21 cellular contexts compared by ENCODE assay signal in the genomic region with DNA sequence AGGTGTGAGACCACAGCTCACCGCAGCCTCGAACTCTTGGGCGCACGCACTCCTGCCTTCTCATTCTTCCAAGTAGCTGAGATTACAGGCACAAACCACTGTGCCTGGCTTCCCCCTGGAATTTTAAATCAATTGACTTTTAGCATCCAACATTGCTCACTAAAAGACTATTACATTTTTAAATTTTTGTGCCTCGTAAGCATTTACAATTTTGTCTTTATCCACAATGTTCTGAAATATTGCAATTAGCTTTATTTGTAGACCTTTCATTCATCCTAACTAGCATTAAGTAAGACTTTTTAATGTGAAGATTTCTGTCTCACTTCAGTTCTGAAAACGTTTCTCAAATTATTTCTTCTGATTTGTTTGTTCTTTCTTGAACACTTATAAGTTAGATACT.
DNase-seq lines count a peak whose midpoint lies in the region; ATAC-seq, FAIRE-seq and TF ChIP-seq lines count a peak whose summit lies in the region.
"Had no signal": no experiment of that assay in that cellular context is flagged by ENCODE, and none has a peak within 500 bp of the region (broad histone marks: within the 10 kb centered on the region; RNA-seq: fewer than 3 reads in every experiment).

No MANE protein-coding gene starts in this region.

- BruUV-seq in HCT116 (replicated peaks; lab: Mats Ljungman, UMichigan) = no TSS peak
- BruUV-seq in K562 (replicated peaks; lab: Mats Ljungman, UMichigan) = no TSS peak

- no peak overlapping the region for H4K8ac ChIP-seq in mesendoderm (ENCODE audit: low read depth, low read length)

- H4K5ac ChIP-seq in mesendoderm (ENCODE audit: low read length) = no peak overlapping the region

- H3K9me1 ChIP-seq in K562 (ENCODE audit: control insufficient read depth, insufficient read depth, low read length) = no peaks in the 10 kb centered on the region

- intact Hi-C loops in HCT116 (cut with micrococcal nuclease) = loop anchor here (1.0 to 10.0 kb wide), 5 partner anchors 115 to 1013 kb away; partner anchors contain the start of genes GLMN and RPAP2
- intact Hi-C loops in K562 (cut with micrococcal nuclease) = loop anchor here (1.0 to 5.0 kb wide), 3 partner anchors 121 to 646 kb away; partner anchors contain the start of gene CDC7

- H3K9me2 ChIP-seq in HCT116 (ENCODE audit: insufficient read depth) = no peaks in the 10 kb centered on the region
- no peaks in the 10 kb centered on the region for H3K9me2 ChIP-seq in hepatocyte (replicated peaks; ENCODE audit: insufficient read depth)

- H2AFZ ChIP-seq in HCT116 (ENCODE audit: low read depth, low read length, poor library complexity, severe bottlenecking) = peak overlapping the region; percentile 5
- no peak overlapping the region for H2AFZ ChIP-seq in K562 (ENCODE audit: low read depth, low read length)
- H2AFZ ChIP-seq in hepatocyte = no peak overlapping the region

- no peak for TF ChIP-seq RAD21 in A549 (conservative IDR thresholded peaks at IDR 0.05 in 1 of 2, IDR thresholded peaks at IDR 0.05 in 1 of 2)
- TF ChIP-seq RAD21 in HCT116 (IDR thresholded peaks at IDR 0.05; ENCODE audit: low read depth) = no peak
- no peak for TF ChIP-seq RAD21 in K562 (CRISPR knock-in tag; conservative IDR thresholded peaks at IDR 0.05 in 1 of 2, IDR thresholded peaks at IDR 0.05 in 1 of 2)

- H3K36me3 ChIP-seq in HCT116 (ENCODE audit: control insufficient read depth in 1 of 2, insufficient read depth in 2 of 2, low read length in 2 of 2) (no peaks in the 10 kb centered on the region), K562 (ENCODE audit: control insufficient read depth, insufficient read depth, low read length) (no peaks in the 10 kb centered on the region), mesendoderm (ENCODE audit: control insufficient read depth, insufficient read depth, low read length) (no peaks in the 10 kb centered on the region), hepatocyte (replicated peaks; ENCODE audit: insufficient read depth, low read depth) (no peaks in the 10 kb centered on the region)
- H3K36me3 ChIP-seq: BLaER1 treated with 17β-estradiol and CSF1 and Interleukin-3, amounts not matched to agents 10 nM and 100 nM had no signal

- TF ChIP-seq CTCF in A549 (IDR thresholded peaks at IDR 0.05) (no peak), HCT116 (IDR thresholded peaks at IDR 0.05 in 2 of 3, conservative IDR thresholded peaks at IDR 0.05 in 1 of 3; ENCODE audit: borderline replicate concordance in 1 of 3, insufficient read depth in 1 of 3, low read depth in 2 of 3, low read length in 2 of 3) (no peak), K562 (IDR thresholded peaks at IDR 0.05 in 2 of 3, conservative IDR thresholded peaks at IDR 0.05 in 1 of 3; ENCODE audit: insufficient read depth in 2 of 3, low read depth in 1 of 3, low read length in 3 of 3) (no peak), hepatocyte (IDR thresholded peaks at IDR 0.05; ENCODE audit: poor library complexity) (no peak)

- peak overlapping the region; percentile 68 for H3K4ac ChIP-seq in mesendoderm (ENCODE audit: low read depth, low read length)

- ATAC-seq in A549 = no peak
- no peak for ATAC-seq in HCT116
- no peak for ATAC-seq in K562
- ATAC-seq: CD8-positive, alpha-beta T cell had no signal

- no peak overlapping the region for H2BK5ac ChIP-seq in mesendoderm (ENCODE audit: low read length)

- H3K4me3 ChIP-seq in A549 (no peak overlapping the region), HCT116 (replicated peaks in 1 of 2; ENCODE audit: low read depth in 1 of 2, low read length in 2 of 2) (no peak overlapping the region), K562 (no peak overlapping the region), mesendoderm (ENCODE audit: low read length) (no peak overlapping the region), hepatocyte (no peak overlapping the region)
- H3K4me3 ChIP-seq: BLaER1 treated with 17β-estradiol and CSF1 and Interleukin-3, amounts not matched to agents 10 nM and 100 nM had no signal

- H3K27me3 ChIP-seq in HCT116 (ENCODE audit: insufficient read depth, low read length) (no peaks in the 10 kb centered on the region), K562 (ENCODE audit: control insufficient read depth in 2 of 2, insufficient read depth in 2 of 2, low read length in 2 of 2) (no peaks in the 10 kb centered on the region), mesendoderm (ENCODE audit: insufficient read depth, low read length, poor library complexity) (no peaks in the 10 kb centered on the region), hepatocyte (no peaks in the 10 kb centered on the region)
- H3K27me3 ChIP-seq: BLaER1 treated with 17β-estradiol and CSF1 and Interleukin-3, amounts not matched to agents 10 nM and 100 nM had no signal

- H3K9ac ChIP-seq in HCT116 (ENCODE audit: low read length) = no peak overlapping the region
- H3K9ac ChIP-seq in K562 (ENCODE audit: insufficient read depth in 1 of 2, low read depth in 2 of 2, low read length in 2 of 2) = no peak overlapping the region
- no peak overlapping the region for H3K9ac ChIP-seq in mesendoderm (ENCODE audit: low read length)

- H3K27ac ChIP-seq in A549 (no peak overlapping the region), HCT116 (ENCODE audit: low read depth, low read length) (no peak overlapping the region), K562 (ENCODE audit: extremely low read depth, low read depth, low read length) (no peak overlapping the region), mesendoderm (ENCODE audit: low read depth, low read length) (no peak overlapping the region), hepatocyte (no peak overlapping the region)
- H3K27ac ChIP-seq: C4-2B had no signal

- H3K4me1 ChIP-seq in A549 (peaks cover 12% of the 10 kb centered on the region; the same call in 1 of the 3 replicates), HCT116 (ENCODE audit: control insufficient read depth in 1 of 2, insufficient read depth in 2 of 2, low read length in 2 of 2) (peaks cover 2 to 7% of the 10 kb centered on the region in 2 experiments; a peak in 2 of 4 replicates), K562 (replicated peaks in 1 of 2; ENCODE audit: control insufficient read depth in 2 of 2, insufficient read depth in 2 of 2, low read length in 2 of 2) (peaks cover 0 to 5% of the 10 kb centered on the region in 2 experiments; a peak in 2 of 5 replicates), mesendoderm (ENCODE audit: control insufficient read depth, low read depth, low read length) (no peaks in the 10 kb centered on the region), hepatocyte (ENCODE audit: insufficient read depth) (no peaks in the 10 kb centered on the region)

- no peak for TF ChIP-seq EP300 in A549 (IDR thresholded peaks at IDR 0.05)
- TF ChIP-seq EP300 in K562 (IDR thresholded peaks at IDR 0.05; ENCODE audit: low read length) = no peak

- RAD21 ChIA-PET in HCT116 (lab: Charles Lee; ENCODE audit: low non-redundant PET in 1 of 2, low total read pairs in 2 of 2, uncharacterized antibody in 2 of 2, unreplicated experiment in 2 of 2) = no interaction called here

- TF ChIP-seq POLR2A in A549 (IDR thresholded peaks at IDR 0.05; ENCODE audit: low read length) = no peak
- no peak for TF ChIP-seq POLR2A in HCT116 (IDR thresholded peaks at IDR 0.05; ENCODE audit: borderline replicate concordance, extremely low read depth, insufficient read depth, insufficient read length)
- no peak for TF ChIP-seq POLR2A in K562 (conservative IDR thresholded peaks at IDR 0.05)

- no peak overlapping the region for H3K23ac ChIP-seq in mesendoderm (ENCODE audit: low read length)

- WGBS in A549 (ENCODE audit: missing lambda C conversion rate) = 59% methylated on average over 6 of the region's 6 CpGs
- WGBS in K562 (ENCODE audit: insufficient coverage, low coverage, missing lambda C conversion rate) = 28% methylated on average over 6 of the region's 6 CpGs
- WGBS in mesendoderm (ENCODE audit: extremely low coverage, insufficient coverage, low lambda C conversion rate) = no CpG with 5 or more reads among the region's 6 CpGs
- WGBS in hepatocyte (ENCODE audit: low lambda C conversion rate, missing lambda C conversion rate) = 78% methylated on average over 6 of the region's 6 CpGs

- H3K79me1 ChIP-seq in mesendoderm (ENCODE audit: low read length) = no peaks in the 10 kb centered on the region

- no peak for FAIRE-seq in A549 (lab: Jason Lieb, UNC)
- FAIRE-seq in K562 (lab: Jason Lieb, UNC) = no peak
- FAIRE-seq: A204.1, D721Med, G401.6, GM12891 had no signal

- H3K79me2 ChIP-seq in HCT116 (ENCODE audit: insufficient read depth, low read length) (no peaks in the 10 kb centered on the region), K562 (ENCODE audit: control insufficient read depth, insufficient read depth, low read length) (no peaks in the 10 kb centered on the region), mesendoderm (ENCODE audit: control insufficient read depth, insufficient read depth, low read length) (no peaks in the 10 kb centered on the region), hepatocyte (no peaks in the 10 kb centered on the region)

- no peak overlapping the region for H2AK5ac ChIP-seq in mesendoderm (ENCODE audit: low read length)

- CTCF ChIA-PET in A549 (lab: Yijun Ruan, JAX) = interaction anchor here (1.1 to 6.3 kb wide), 4 partner anchors 117 to 220 kb away, joined by 3 to 90 read pairs (median 8); partner anchors contain the start of gene HFM1
- CTCF ChIA-PET in HCT116 (lab: Charles Lee) = interaction anchor here (2.6 kb wide), 1 partner anchor 123 kb away, joined by 14 read pairs; the partner anchor contains the start of gene HFM1
- CTCF ChIA-PET in K562 (lab: Yijun Ruan, JAX; ENCODE audit: low intra/inter-chr PET ratio) = interaction anchor here (0.6 to 4.6 kb wide), 2 partner anchors 120 to 1052 kb away, joined by 3 to 32 read pairs; no protein-coding TSS in a partner anchor

- H2BK15ac ChIP-seq in mesendoderm (replicated peaks; ENCODE audit: low read depth) = no peak overlapping the region

- no peak overlapping the region for H3K56ac ChIP-seq in mesendoderm (ENCODE audit: low read length)

- H3K9me3 ChIP-seq in A549 = no peaks in the 10 kb centered on the region
- H3K9me3 ChIP-seq in HCT116 (ENCODE audit: control insufficient read depth in 1 of 2, insufficient read depth in 1 of 2, low read depth in 1 of 2, low read length in 2 of 2) = no peaks in the 10 kb centered on the region
- no peaks in the 10 kb centered on the region for H3K9me3 ChIP-seq in K562 (replicated peaks; ENCODE audit: control insufficient read depth, insufficient read depth, low read depth, low read length)
- H3K9me3 ChIP-seq in hepatocyte (ENCODE audit: low read depth) = no peaks in the 10 kb centered on the region
- H3K9me3 ChIP-seq: BLaER1 treated with 17β-estradiol and CSF1 and Interleukin-3, amounts not matched to agents 10 nM and 100 nM had no signal

- in situ Hi-C loops in K562 (cut with MboI) = loop anchor here (5.0 kb wide), 1 partner anchor 116 kb away; no protein-coding TSS in a partner anchor

- no peak overlapping the region for H2BK120ac ChIP-seq in mesendoderm (ENCODE audit: low read depth, low read length)

- POLR2A ChIA-PET in A549 (lab: Yijun Ruan, JAX) (no interaction called here), HCT116 (lab: Charles Lee) (no interaction called here), K562 (lab: Yijun Ruan, JAX) (no interaction called here)

- no peak for DNase-seq in A549 (ENCODE audit: low read depth in 1 of 2, low spot score in 1 of 2)
- DNase-seq in HCT116 (ENCODE audit: low read depth, low spot score) = no peak
- DNase-seq in K562 (ENCODE audit: extremely low read depth in 1 of 4, low spot score in 3 of 4) = no peak
- no peak for DNase-seq in mesendoderm
- DNase-seq in middle frontal gyrus (ENCODE audit: extremely low spot score, low spot score) = no peak
- no peak for DNase-seq in COLO829 (ENCODE audit: low spot score)
- DNase-seq in H4 (ENCODE audit: low spot score) = no peak
- DNase-seq in hepatocyte (ENCODE audit: low spot score) = no peak
- DNase-seq: 8988T; AML-193; CD4-positive, alpha-beta T cell; CD8-positive, alpha-beta T cell; COR-L47; DMS79 treated with DMSO at 0.1 percent for 48 hours; GF-D8 had no signal

- no peak overlapping the region for H3K18ac ChIP-seq in mesendoderm (ENCODE audit: low read length)

- H3K4me2 ChIP-seq in A549 (no peak overlapping the region), HCT116 (ENCODE audit: low read length) (no peak overlapping the region), K562 (ENCODE audit: insufficient read depth, low read length) (no peak overlapping the region), mesendoderm (ENCODE audit: low read length) (no peak overlapping the region), hepatocyte (no peak overlapping the region)
- H3K4me2 ChIP-seq: BLaER1 treated with 17β-estradiol and CSF1 and Interleukin-3, amounts not matched to agents 10 nM and 100 nM had no signal

- H4K20me1 ChIP-seq in HCT116 (ENCODE audit: insufficient read depth) (no peaks in the 10 kb centered on the region), K562 (replicated peaks; ENCODE audit: control insufficient read depth, insufficient read depth, low read length) (no peaks in the 10 kb centered on the region), hepatocyte (ENCODE audit: insufficient read depth, poor library complexity, severe bottlenecking) (no peaks in the 10 kb centered on the region)
- H4K20me1 ChIP-seq: BLaER1 treated with 17β-estradiol and CSF1 and Interleukin-3, amounts not matched to agents 10 nM and 100 nM had no signal

Comparison
In these comparisons a context has a peak if more than half of its experiments do, and no peak if none do; other contexts are left out.
1. Of the 35 proteins assayed by ChIP-seq in both K562 and A549: peak only in K562: none; only in A549: MAFK; in both: none; in neither: 34.